13 cellular contexts compared by ENCODE assay signal in the genomic region with DNA sequence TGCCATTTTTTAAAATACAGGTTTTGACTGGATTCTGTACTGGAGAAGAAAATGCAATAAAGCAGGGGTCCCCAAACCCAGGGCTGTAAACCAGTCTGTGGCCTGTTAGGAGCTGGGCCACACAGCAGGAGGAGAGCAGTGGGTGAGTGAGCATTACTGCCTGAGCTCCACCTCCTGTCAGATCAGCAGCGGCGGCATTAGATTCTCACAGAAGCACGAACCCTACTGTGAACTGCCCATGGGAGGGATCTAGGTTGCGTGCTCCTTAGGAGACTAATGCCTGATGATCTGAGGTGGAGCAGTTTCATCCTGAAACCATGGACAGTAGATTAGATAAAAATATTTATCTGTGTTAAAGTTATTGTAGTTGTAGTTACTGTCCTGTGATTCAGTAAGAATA. TPM values are rescaled to one million over a fixed set of nuclear protein-coding genes. Genes with fewer than 3 reads are reported as not detected.
DNase-seq lines count a peak whose midpoint lies in the region; ATAC-seq and TF ChIP-seq lines count a peak whose summit lies in the region.
"Had no signal": no experiment of that assay in that cellular context is flagged by ENCODE, and none has a peak within 500 bp of the region (broad histone marks: within the 10 kb centered on the region; RNA-seq: fewer than 3 reads in every experiment).

No MANE protein-coding gene starts in this region.

- BruUV-seq in Calu3 (replicated peaks; lab: Mats Ljungman, UMichigan): no TSS peak

- H3K27me3 Mint-ChIP-seq in Calu3 (ENCODE audit: unreplicated experiment): no peaks in the 10 kb centered on the region
- H3K27me3 Mint-ChIP-seq: stimulated activated naive CD8-positive, alpha-beta T cell treated with anti-CD3 and anti-CD28 coated beads, Interleukin-15, amount 100 ng/mL, for 72 hours had no signal

- peak overlapping the region; percentile 10 for H3K4me2 ChIP-seq in hepatocyte
- H3K4me2 ChIP-seq in smooth muscle cell: peak overlapping the region; percentile 77

- peak overlapping the region; percentile 55 for H3K9ac ChIP-seq in smooth muscle cell (ENCODE audit: low read depth)

- no peak overlapping the region for H3K4me3 Mint-ChIP-seq in Calu3 (ENCODE audit: low read depth, unreplicated experiment)
- H3K4me3 Mint-ChIP-seq: stimulated activated naive CD8-positive, alpha-beta T cell treated with anti-CD3 and anti-CD28 coated beads, Interleukin-15, amount 100 ng/mL, for 72 hours had no signal

- H3K79me2 ChIP-seq in hepatocyte: peaks cover 59% of the 10 kb centered on the region
- peaks cover 13% of the 10 kb centered on the region for H3K79me2 ChIP-seq in smooth muscle cell (ENCODE audit: low read depth)

- peaks cover 36% of the 10 kb centered on the region for H3K4me1 Mint-ChIP-seq in Calu3 (ENCODE audit: low read depth, unreplicated experiment)

- H3K27ac Mint-ChIP-seq in Calu3 (ENCODE audit: unreplicated experiment): no peak overlapping the region

- H3K27ac ChIP-seq in hepatocyte: no peak overlapping the region
- peak overlapping the region; percentile 96 for H3K27ac ChIP-seq in smooth muscle cell (ENCODE audit: low read depth)
- H3K27ac ChIP-seq: 22Rv1 had no signal

- H3K9me3 ChIP-seq in hepatocyte (ENCODE audit: low read depth) (no peaks in the 10 kb centered on the region), smooth muscle cell (replicated peaks; ENCODE audit: low read depth) (no peaks in the 10 kb centered on the region)
- H3K9me3 ChIP-seq: ascending aorta had no signal

- peaks cover 12% of the 10 kb centered on the region for H3F3A ChIP-seq in smooth muscle cell (ENCODE audit: low read depth)

- DNase-seq in DMS 273 (lab: John Stamatoyannopoulos, UW; ENCODE audit: unreplicated experiment) (peak; percentile 30), DMS 273 treated with DMSO at 0.1 percent for 48 hours (lab: John Stamatoyannopoulos, UW) (no peak), amniotic stem cell (lab: John Stamatoyannopoulos, UW) (peak; percentile 34), hepatocyte (ENCODE audit: low spot score) (peak; percentile 50), smooth muscle cell (lab: John Stamatoyannopoulos, UW; ENCODE audit: unreplicated experiment) (no peak), Calu3 (no peak), cerebellum (ENCODE audit: low spot score) (no peak)
- DNase-seq: foreskin melanocyte; NCI-H510A; stimulated activated naive CD8-positive, alpha-beta T cell treated with anti-CD3 and anti-CD28 coated beads, Interleukin-15, amount 100 ng/mL, for 72 hours had no signal

- H3K27me3 ChIP-seq in hepatocyte (no peaks in the 10 kb centered on the region), smooth muscle cell (ENCODE audit: low read depth) (no peaks in the 10 kb centered on the region)
- H3K27me3 ChIP-seq: ascending aorta had no signal

- H3K36me3 ChIP-seq in hepatocyte (replicated peaks; ENCODE audit: insufficient read depth, low read depth): no peaks in the 10 kb centered on the region
- H3K36me3 ChIP-seq in smooth muscle cell (ENCODE audit: low read depth): no peaks in the 10 kb centered on the region

- H2AFZ ChIP-seq in hepatocyte (no peak overlapping the region), smooth muscle cell (ENCODE audit: low read depth) (no peak overlapping the region)

- no peaks in the 10 kb centered on the region for H3K36me3 Mint-ChIP-seq in Calu3 (ENCODE audit: insufficient read depth, unreplicated experiment)

- no peak for ATAC-seq in GM18519 (IDR thresholded peaks at IDR 0.05; ENCODE audit: low FRiP score, unreplicated experiment)
- ATAC-seq: stimulated activated naive CD8-positive, alpha-beta T cell treated with anti-CD3 and anti-CD28 coated beads, Interleukin-15, amount 100 ng/mL, for 72 hours had no signal

- intact Hi-C loops in Calu3 (cut with micrococcal nuclease; ENCODE audit: unreplicated experiment): no loop called here

- TF ChIP-seq CTCF in hepatocyte (IDR thresholded peaks at IDR 0.05; ENCODE audit: poor library complexity) (no peak), smooth muscle cell (IDR thresholded peaks at IDR 0.05; ENCODE audit: borderline replicate concordance, insufficient read depth, poor library complexity, severe bottlenecking) (no peak), Calu3 (IDR thresholded peaks at IDR 0.05; ENCODE audit: unreplicated experiment) (no peak)

- H3K9me3 Mint-ChIP-seq in Calu3 (ENCODE audit: low read depth, unreplicated experiment): no peaks in the 10 kb centered on the region
- H3K9me3 Mint-ChIP-seq: stimulated activated naive CD8-positive, alpha-beta T cell treated with anti-CD3 and anti-CD28 coated beads, Interleukin-15, amount 100 ng/mL, for 72 hours had no signal

- H3K4me3 ChIP-seq in hepatocyte (no peak overlapping the region), smooth muscle cell (peak overlapping the region; percentile 18)
- H3K4me3 ChIP-seq: ascending aorta had no signal

- H4K20me1 ChIP-seq in hepatocyte (ENCODE audit: insufficient read depth, poor library complexity, severe bottlenecking) (no peaks in the 10 kb centered on the region), smooth muscle cell (ENCODE audit: low read depth) (no peaks in the 10 kb centered on the region)

- 40% methylated on average over 4 of the region's 4 CpGs for whole genome bisulfite sequencing in hepatocyte (ENCODE audit: low lambda C conversion rate, missing lambda C conversion rate)
- WGBS in smooth muscle cell (ENCODE audit: low lambda C conversion rate): 8% methylated on average over 4 of the region's 4 CpGs

- H3K9me2 ChIP-seq in hepatocyte (replicated peaks; ENCODE audit: insufficient read depth): no peaks in the 10 kb centered on the region

- peaks cover 13% of the 10 kb centered on the region for H3K4me1 ChIP-seq in hepatocyte (ENCODE audit: insufficient read depth)
- H3K4me1 ChIP-seq in smooth muscle cell (ENCODE audit: low read depth): peaks cover 42% of the 10 kb centered on the region

- CTCF ChIA-PET in Calu3 (lab: Charles Lee): interaction anchor here (0.6 kb wide), 1 partner anchor 36 kb away, joined by 4 read pairs; no protein-coding TSS in a partner anchor

RNA-seq across cellular contexts. Expression of a gene that starts 17.6 kb away (rescaled TPM):
- total RNA-seq in hepatocyte (30.0 and 30.5 TPM in 2 replicates), smooth muscle cell (16.4 and 18.5 TPM in 2 replicates), Calu3 (2022) (4.1 and 4.7 TPM in 2 replicates), cerebellum (24.6 TPM)
- polyA plus RNA-seq in hepatocyte (6.3 and 7.5 TPM in 2 replicates), smooth muscle cell (6.5 and 10.2 TPM in 2 replicates)

RNA-seq across cellular contexts. Expression of a gene that starts 21.1 kb away (rescaled TPM):
- total RNA-seq in hepatocyte (33.3 and 36.6 TPM in 2 replicates), smooth muscle cell (25.3 and 25.5 TPM in 2 replicates), Calu3 (2022) (91.2 and 94.5 TPM in 2 replicates), cerebellum (39.6 TPM)
- polyA plus RNA-seq in hepatocyte (79.8 and 84.0 TPM in 2 replicates), smooth muscle cell (55.1 and 57.2 TPM in 2 replicates)

RNA-seq across cellular contexts. Expression of a gene that starts 49.0 kb away (rescaled TPM):
- 83.8 and 89.2 TPM in 2 replicates for total RNA-seq in hepatocyte
- 79.6 and 88.4 TPM in 2 replicates for polyA plus RNA-seq in hepatocyte
- 60.9 and 62.6 TPM in 2 replicates for total RNA-seq in smooth muscle cell
- 49.1 and 60.2 TPM in 2 replicates for polyA plus RNA-seq in smooth muscle cell
- total RNA-seq in Calu3 (2022): 0.38 TPM in 1 of 2 replicates, not detected in the other
- total RNA-seq in cerebellum: 84.5 TPM

Comparison
In these comparisons a context has a peak if more than half of its experiments do, and no peak if none do; other contexts are left out.
1. DNase-seq: peak in DMS 273 (single experiment), amniotic stem cell (single experiment) and hepatocyte (single experiment); none in DMS 273 treated with DMSO at 0.1 percent for 48 hours (single experiment), smooth muscle cell (single experiment), Calu3 (single experiment) and cerebellum (single experiment).
2. RNA of a gene that starts 49.0 kb away (total RNA-seq): 83.8 to 89.2 TPM in hepatocyte, 84.5 TPM in cerebellum (single experiment) and 60.9 to 62.6 TPM in smooth muscle cell; 0.38 TPM in Calu3; every median in the first group is over 10 times any median in the second.